ENCODE assay signal across 8 cellular contexts in genomic region chr4:145829629-145830395, GRCh38.
A peak's percentile ranks its signal among the peaks of the same experiment; 100 is the strongest.
DNase-seq lines count a peak whose midpoint lies in the region; ATAC-seq lines count a peak whose summit lies in the region.

No MANE protein-coding gene starts in this region.

- CTCF ChIA-PET in naive thymus-derived CD4-positive, alpha-beta T cell (lab: Charles Lee) = no interaction called here

- no peaks in the 10 kb centered on the region for H3K9me3 ChIP-seq in naive thymus-derived CD4-positive, alpha-beta T cell (ENCODE audit: control insufficient read depth in 2 of 3, low read length in 3 of 3)

- peaks cover 8 to 9% of the 10 kb centered on the region in 2 donors for H3K4me1 ChIP-seq in naive thymus-derived CD4-positive, alpha-beta T cell (ENCODE audit: control insufficient read depth in 2 of 2, insufficient read depth in 2 of 2, low read length in 2 of 2)

- peak; percentile 33 for DNase-seq in Jurkat, Clone E6-1 (ENCODE audit: low read depth, low spot score)
- peak in 1 of 9 donors; percentile 58 for DNase-seq in naive thymus-derived CD4-positive, alpha-beta T cell
- DNase-seq in NCI-H2227 treated with DMSO at 0.1 percent for 48 hours (lab: John Stamatoyannopoulos, UW) (no peak), NCI-H69 (lab: John Stamatoyannopoulos, UW) (no peak), hypothalamus (lab: John Stamatoyannopoulos, UW) (no peak), HPDE6-E6E7 (ENCODE audit: extremely low spot score) (no peak)

- ATAC-seq in GM18867 (IDR thresholded peaks at IDR 0.05; ENCODE audit: unreplicated experiment) (peak; percentile 46), GM21786 (IDR thresholded peaks at IDR 0.05; ENCODE audit: unreplicated experiment) (peak; percentile 41)
- no peak for ATAC-seq in naive thymus-derived CD4-positive, alpha-beta T cell

- no peaks in the 10 kb centered on the region for H3K27me3 Mint-ChIP-seq in naive thymus-derived CD4-positive, alpha-beta T cell

- peaks cover 18 to 44% (median 28%) of the 10 kb centered on the region in 5 donors for H3K36me3 Mint-ChIP-seq in naive thymus-derived CD4-positive, alpha-beta T cell

- H3K4me3 Mint-ChIP-seq in naive thymus-derived CD4-positive, alpha-beta T cell = peak overlapping the region in 9 of 10 donors; percentile 43 to 83 (median 67)

- H3K4me3 ChIP-seq in Jurkat, Clone E6-1 (ENCODE audit: low read length) = no peak overlapping the region
- peak overlapping the region; percentile 1 for H3K4me3 ChIP-seq in naive thymus-derived CD4-positive, alpha-beta T cell (ENCODE audit: low read length)

- H3K4me1 Mint-ChIP-seq in naive thymus-derived CD4-positive, alpha-beta T cell = peaks cover 6 to 39% (median 31%) of the 10 kb centered on the region in 7 donors

- H3K36me3 ChIP-seq in naive thymus-derived CD4-positive, alpha-beta T cell (ENCODE audit: control insufficient read depth in 2 of 3, insufficient read depth in 3 of 3, low read length in 3 of 3) = no peaks in the 10 kb centered on the region

- H3K27ac Mint-ChIP-seq in naive thymus-derived CD4-positive, alpha-beta T cell = peak overlapping the region; percentile 25 to 92 (median 80)

- no peaks in the 10 kb centered on the region for H3K27me3 ChIP-seq in naive thymus-derived CD4-positive, alpha-beta T cell (ENCODE audit: control insufficient read depth in 2 of 2, insufficient read depth in 2 of 2, low read length in 2 of 2)

- H3K9me3 Mint-ChIP-seq in naive thymus-derived CD4-positive, alpha-beta T cell = peaks cover 0 to 3% (median 0%) of the 10 kb centered on the region in 11 donors

- intact Hi-C loops in naive thymus-derived CD4-positive, alpha-beta T cell (cut with micrococcal nuclease) = loop anchor here in 1 of 2 donors (1.0 to 5.0 kb wide), 4 partner anchors 22 to 211 kb away; partner anchors contain the start of genes MMAA and ZNF827

- POLR2A ChIA-PET in naive thymus-derived CD4-positive, alpha-beta T cell (lab: Charles Lee) = interaction anchor here (0.9 kb wide), 1 partner anchor 14 kb away, joined by 5 read pairs; no protein-coding TSS in a partner anchor

- peak overlapping the region; percentile 40 for H3K27ac ChIP-seq in naive thymus-derived CD4-positive, alpha-beta T cell (ENCODE audit: low read depth, low read length)
